ENCODE assay signal across 19 cellular contexts in genomic region chr12:27814851-27815591, GRCh38. TPM values are rescaled to one million over a fixed set of nuclear protein-coding genes. Genes with fewer than 3 reads are reported as not detected.
DNase-seq lines count a peak whose midpoint lies in the region; ATAC-seq and TF ChIP-seq lines count a peak whose summit lies in the region.
"Had no signal": no experiment of that assay in that cellular context is flagged by ENCODE, and none has a peak within 500 bp of the region (broad histone marks: within the 10 kb centered on the region; RNA-seq: fewer than 3 reads in every experiment).

No MANE protein-coding gene starts in this region.

- H3K9me3 Mint-ChIP-seq in endodermal cell = peaks cover 7% of the 10 kb centered on the region
- H3K9me3 Mint-ChIP-seq in naive thymus-derived CD4-positive, alpha-beta T cell = no peaks in the 10 kb centered on the region
- H3K9me3 Mint-ChIP-seq: CD8-positive, alpha-beta T cell had no signal

- H3K9ac ChIP-seq in endodermal cell (ENCODE audit: extremely low read depth, low read length, poor library complexity, severe bottlenecking) = no peak overlapping the region

- intact Hi-C loops in naive thymus-derived CD4-positive, alpha-beta T cell (cut with micrococcal nuclease) = loop anchor here in 1 of 2 donors (1.0 kb wide), 1 partner anchor 8 kb away; no protein-coding TSS in a partner anchor
- intact Hi-C loops in aorta (cut with DNase I) = loop anchor here in 1 of 2 donors (5.0 kb wide), 1 partner anchor 33 kb away; the partner anchor contains the start of genes KLHL42 and MANSC4

- no peaks in the 10 kb centered on the region for H3K36me3 ChIP-seq in endodermal cell (ENCODE audit: control insufficient read depth, insufficient read depth, low read length)
- H3K36me3 ChIP-seq in naive thymus-derived CD4-positive, alpha-beta T cell (ENCODE audit: control insufficient read depth in 2 of 3, insufficient read depth in 3 of 3, low read length in 3 of 3) = no peaks in the 10 kb centered on the region
- H3K36me3 ChIP-seq in aorta (ENCODE audit: control insufficient read depth in 1 of 2, insufficient read depth in 2 of 2, low read length in 1 of 2) = no peaks in the 10 kb centered on the region
- H3K36me3 ChIP-seq: left lung, pancreas, tibial nerve had no signal

- peaks cover 1% of the 10 kb centered on the region for H3K27me3 Mint-ChIP-seq in endodermal cell (ENCODE audit: insufficient read depth)
- H3K27me3 Mint-ChIP-seq in naive thymus-derived CD4-positive, alpha-beta T cell = peaks cover 0 to 48% (median 0%) of the 10 kb centered on the region in 5 donors

- H3K36me3 Mint-ChIP-seq in endodermal cell (ENCODE audit: low read depth) = no peaks in the 10 kb centered on the region
- no peaks in the 10 kb centered on the region for H3K36me3 Mint-ChIP-seq in naive thymus-derived CD4-positive, alpha-beta T cell
- H3K36me3 Mint-ChIP-seq: CD8-positive, alpha-beta T cell had no signal

- WGBS in endodermal cell (ENCODE audit: insufficient coverage in 1 of 2, insufficient read length in 1 of 2), 2 experiments = 75 to 80% methylated on average over 2 to 3 of the region's 3 CpGs
- 11 to 16% methylated on average over 3 of the region's 3 CpGs for WGBS in aorta, 2 donors

- no peak overlapping the region for H3K4me3 Mint-ChIP-seq in endodermal cell
- peak overlapping the region in 2 of 10 donors; percentile 34 to 46 for H3K4me3 Mint-ChIP-seq in naive thymus-derived CD4-positive, alpha-beta T cell
- H3K4me3 Mint-ChIP-seq: activated CD4-positive, alpha-beta T cell treated with anti-CD3 and anti-CD28 coated beads for 36 hours; CD8-positive, alpha-beta T cell had no signal

- no peak for TF ChIP-seq CTCF in endodermal cell (conservative IDR thresholded peaks at IDR 0.05)

- CTCF ChIA-PET in naive thymus-derived CD4-positive, alpha-beta T cell (lab: Charles Lee) = interaction anchor here (0.6 to 1.2 kb wide), 2 partner anchors 72 to 82 kb away, joined by 3 to 4 read pairs; no protein-coding TSS in a partner anchor

- POLR2A ChIA-PET in naive thymus-derived CD4-positive, alpha-beta T cell (lab: Charles Lee) = interaction anchor here (1.4 kb wide), 1 partner anchor 9 kb away, joined by 3 read pairs; no protein-coding TSS in a partner anchor

- H3K4me1 Mint-ChIP-seq in endodermal cell = peaks cover 9% of the 10 kb centered on the region
- H3K4me1 Mint-ChIP-seq in naive thymus-derived CD4-positive, alpha-beta T cell = peaks cover 10 to 27% (median 17%) of the 10 kb centered on the region in 7 donors

- H3K4me3 ChIP-seq in endodermal cell (ENCODE audit: low read length) = no peak overlapping the region
- H3K4me3 ChIP-seq in naive thymus-derived CD4-positive, alpha-beta T cell (ENCODE audit: low read length) = no peak overlapping the region
- no peak overlapping the region for H3K4me3 ChIP-seq in aorta (ENCODE audit: low read length in 2 of 2)
- H3K4me3 ChIP-seq: left lung, pancreas, skin epidermis, tibial nerve had no signal

- no peak overlapping the region for H3K27ac Mint-ChIP-seq in endodermal cell
- peak overlapping the region in 5 of 9 donors; percentile 0 to 53 (median 13) for H3K27ac Mint-ChIP-seq in naive thymus-derived CD4-positive, alpha-beta T cell
- H3K27ac Mint-ChIP-seq: activated CD4-positive, alpha-beta T cell treated with anti-CD3 and anti-CD28 coated beads for 36 hours; CD8-positive, alpha-beta T cell had no signal

- no peak for ATAC-seq in naive thymus-derived CD4-positive, alpha-beta T cell
- ATAC-seq in aorta (ENCODE audit: low FRiP score) = no peak
- ATAC-seq in HG03175 (IDR thresholded peaks at IDR 0.05; ENCODE audit: unreplicated experiment) = no peak
- ATAC-seq: activated CD4-positive, alpha-beta T cell treated with anti-CD3 and anti-CD28 coated beads for 36 hours; CD8-positive, alpha-beta T cell; left lung; pancreas had no signal

- H3K4me1 ChIP-seq in endodermal cell (ENCODE audit: control insufficient read depth, insufficient read depth, low read length) = no peaks in the 10 kb centered on the region
- peaks cover 0 to 14% of the 10 kb centered on the region in 2 donors for H3K4me1 ChIP-seq in naive thymus-derived CD4-positive, alpha-beta T cell (ENCODE audit: control insufficient read depth in 2 of 2, insufficient read depth in 2 of 2, low read length in 2 of 2)
- H3K4me1 ChIP-seq in aorta (ENCODE audit: control insufficient read depth in 1 of 2, insufficient read depth in 2 of 2, low read length in 2 of 2) = peaks cover 0 to 3% of the 10 kb centered on the region in 2 donors
- H3K4me1 ChIP-seq: tibial nerve had no signal

- H3K9me3 ChIP-seq in endodermal cell (ENCODE audit: control insufficient read depth, low read length) (no peaks in the 10 kb centered on the region), aorta (ENCODE audit: control insufficient read depth, low read length) (no peaks in the 10 kb centered on the region)
- H3K9me3 ChIP-seq in naive thymus-derived CD4-positive, alpha-beta T cell (ENCODE audit: control insufficient read depth in 2 of 3, low read length in 3 of 3) = no peaks in the 10 kb centered on the region
- H3K9me3 ChIP-seq: left lung, pancreas, tibial nerve had no signal

- H3K27me3 ChIP-seq in endodermal cell (ENCODE audit: control insufficient read depth, insufficient read depth, low read length, poor library complexity, severe bottlenecking) = no peaks in the 10 kb centered on the region
- H3K27me3 ChIP-seq in naive thymus-derived CD4-positive, alpha-beta T cell (ENCODE audit: control insufficient read depth in 2 of 2, insufficient read depth in 2 of 2, low read length in 2 of 2) = no peaks in the 10 kb centered on the region
- no peaks in the 10 kb centered on the region for H3K27me3 ChIP-seq in aorta (ENCODE audit: control insufficient read depth in 1 of 2, insufficient read depth in 2 of 2, low read length in 1 of 2)
- H3K27me3 ChIP-seq: pancreas, tibial nerve had no signal

- H3K27ac ChIP-seq in endodermal cell (ENCODE audit: low read depth, low read length) (no peak overlapping the region), aorta (ENCODE audit: low read depth in 1 of 2, low read length in 2 of 2) (no peak overlapping the region)
- no peak overlapping the region for H3K27ac ChIP-seq in naive thymus-derived CD4-positive, alpha-beta T cell (ENCODE audit: low read depth, low read length)
- H3K27ac ChIP-seq: left lung, pancreas, skin epidermis, tibial nerve had no signal

- DNase-seq in EH (ENCODE audit: low read depth) (peak; percentile 41), NCI-H460 (ENCODE audit: extremely low read depth, low read depth) (peak; percentile 29), endodermal cell (peak; percentile 28), aorta (no peak), amygdala (lab: John Stamatoyannopoulos, UW) (no peak)
- DNase-seq in naive thymus-derived CD4-positive, alpha-beta T cell = no peak
- DNase-seq: activated CD4-positive, alpha-beta T cell treated with anti-CD3 and anti-CD28 coated beads for 36 hours; activated naive CD4-positive, alpha-beta T cell treated with anti-CD3 and anti-CD28 coated beads, Interleukin-2, amount 50 U/mL, for 16 hours; activated T-cell treated with anti-CD3 and anti-CD28 coated beads for 4 hours; CD8-positive, alpha-beta T cell; left lung; NCI-H1105; NCI-H774; pancreas; T-helper 2 cell had no signal

RNA-seq across cellular contexts. Expression of gene MANSC4, which starts 35.0 kb away (rescaled TPM):
- total RNA-seq in NCI-H460 (2014; rRNA removed; shearing (Covaris generic)) = not detected in 2 replicates
- not detected in 2 replicates for polyA plus RNA-seq in NCI-H460 (2014; cell fraction: nucleus; rRNA removed)
- not detected for total RNA-seq in endodermal cell
- polyA plus RNA-seq in endodermal cell (2013, experiment 1 of 2) = not detected
- polyA plus RNA-seq in endodermal cell (2013, experiment 2 of 2) = not detected
- total RNA-seq in naive thymus-derived CD4-positive, alpha-beta T cell = under 1 TPM in 1 of 5 experiments, not detected in 4; 0.64 TPM
- not detected for polyA plus RNA-seq in naive thymus-derived CD4-positive, alpha-beta T cell
- total RNA-seq in aorta = not detected
- polyA plus RNA-seq in aorta = under 1 TPM in 1 of 2 donors, not detected in 1; 0.49 TPM
- total RNA-seq: activated CD4-positive, alpha-beta T cell treated with anti-CD3 and anti-CD28 coated beads for 36 hours; CD8-positive, alpha-beta T cell; left lung; myocyte had no signal

RNA-seq across cellular contexts. Expression of gene KLHL42, which starts 35.0 kb away (rescaled TPM):
- total RNA-seq in NCI-H460 (2014; rRNA removed; shearing (Covaris generic)) = 13.7 and 14.9 TPM in 2 replicates
- 29.0 and 37.0 TPM in 2 replicates for polyA plus RNA-seq in NCI-H460 (2014; cell fraction: nucleus; rRNA removed)
- total RNA-seq in endodermal cell = 10 to 100 TPM; 30.4 to 53.0 TPM
- 17.2 TPM for polyA plus RNA-seq in endodermal cell (2013, experiment 1 of 2)
- polyA plus RNA-seq in endodermal cell (2013, experiment 2 of 2) = 16.7 TPM
- 10 to 100 TPM; 16.0 to 27.0 (median 18.4) TPM for total RNA-seq in naive thymus-derived CD4-positive, alpha-beta T cell
- polyA plus RNA-seq in naive thymus-derived CD4-positive, alpha-beta T cell = 10 to 100 TPM in 1 of 2 donors, 1 to 10 TPM in 1; 9.6 to 11.4 TPM
- 10 to 100 TPM; 57.3 to 58.7 TPM for total RNA-seq in aorta
- 10 to 100 TPM; 14.4 to 21.8 TPM for polyA plus RNA-seq in aorta

Comparison
In these comparisons a context has a peak if more than half of its experiments do, and no peak if none do; other contexts are left out.
1. DNase-seq: peak in EH (single experiment), NCI-H460 (single experiment) and endodermal cell (single experiment); none in naive thymus-derived CD4-positive, alpha-beta T cell (0 of 9), aorta (0 of 2) and amygdala (0 of 56).